Comparison of ENCODE assay signal across 14 cellular contexts in the genomic region with DNA sequence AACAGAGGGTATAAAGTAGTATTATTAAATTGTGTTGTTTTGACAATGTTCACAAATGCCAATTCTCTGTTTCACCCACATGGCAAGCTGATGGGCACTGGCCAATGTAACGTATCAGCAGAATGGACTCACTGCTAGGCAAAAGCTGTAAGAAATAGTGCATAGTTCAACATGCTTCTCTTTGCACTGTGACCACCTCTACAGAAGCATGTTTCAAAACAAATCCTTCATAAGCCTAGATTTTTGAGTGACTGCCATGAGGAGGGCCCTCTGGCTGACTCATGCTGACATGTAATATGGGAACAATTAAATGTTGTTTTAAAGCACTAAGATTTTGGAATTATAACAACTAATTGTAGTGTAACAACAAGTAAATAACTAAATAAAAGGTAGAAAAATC. TPM values are rescaled to one million over a fixed set of nuclear protein-coding genes. Genes with fewer than 3 reads are reported as not detected.
DNase-seq lines count a peak whose midpoint lies in the region; ATAC-seq, FAIRE-seq and TF ChIP-seq lines count a peak whose summit lies in the region.
"Had no signal": no experiment of that assay in that cellular context is flagged by ENCODE, and none has a peak within 500 bp of the region (broad histone marks: within the 10 kb centered on the region; RNA-seq: fewer than 3 reads in every experiment).

No MANE protein-coding gene starts in this region.

- peak overlapping the region; percentile 79 for H3K4me2 ChIP-seq in DND-41 (ENCODE audit: insufficient read depth, low read length)
- H3K4me2 ChIP-seq in Loucy (ENCODE audit: low read depth, low read length, poor library complexity, severe bottlenecking) = peak overlapping the region; percentile 79
- H3K4me2 ChIP-seq in endothelial cell of umbilical vein (ENCODE audit: insufficient read depth, low read length) = no peak overlapping the region

- H3K4me3 ChIP-seq in DND-41 (ENCODE audit: low read depth in 1 of 2, low read length in 2 of 2) (peak overlapping the region in 1 of 2 experiments; percentile 72; a peak in 2 of 4 replicates), Loucy (ENCODE audit: low read length, poor library complexity, severe bottlenecking) (peak overlapping the region; percentile 60), endothelial cell of umbilical vein (replicated peaks in 1 of 3; ENCODE audit: insufficient read depth in 1 of 3, low read depth in 1 of 3, low read length in 3 of 3) (no peak overlapping the region), retinal pigment epithelial cell (ENCODE audit: low read length) (no peak overlapping the region), mucosa of descending colon (no peak overlapping the region)

- H3K9ac ChIP-seq in DND-41 (ENCODE audit: low read depth, low read length) = no peak overlapping the region
- H3K9ac ChIP-seq in Loucy (ENCODE audit: low read depth, low read length, poor library complexity, severe bottlenecking) = no peak overlapping the region
- no peak overlapping the region for H3K9ac ChIP-seq in endothelial cell of umbilical vein (replicated peaks; ENCODE audit: extremely low read depth, insufficient read depth, low read length)
- H3K9ac ChIP-seq: parathyroid adenoma had no signal

- no peaks in the 10 kb centered on the region for H3K9me2 ChIP-seq in Loucy (replicated peaks; ENCODE audit: low read depth, low read length)

- H3K79me2 ChIP-seq in DND-41 (ENCODE audit: insufficient read depth, low read length) (peaks cover 76% of the 10 kb centered on the region), Loucy (ENCODE audit: insufficient read depth, low read length) (peaks cover 72% of the 10 kb centered on the region), endothelial cell of umbilical vein (ENCODE audit: control insufficient read depth, insufficient read depth, low read length) (peaks cover 74% of the 10 kb centered on the region)

- 0 out of 2 replicates have a peak, but pooled peaks cover 3% of the 10 kb centered on the region for H3F3A ChIP-seq in Loucy (ENCODE audit: low read depth)

- DNase-seq in DND-41 (no peak), endothelial cell of umbilical vein (ENCODE audit: low read depth, low spot score) (peak; percentile 40), retinal pigment epithelial cell (ENCODE audit: low read depth) (peak; percentile 80), mucosa of descending colon (no peak), occipital lobe (lab: John Stamatoyannopoulos, UW) (no peak), putamen (ENCODE audit: low spot score) (no peak)
- DNase-seq: activated CD4-positive, alpha-beta T cell treated with anti-CD3 and anti-CD28 coated beads, Interleukin-2, amount 10 ng/mL, durations not matched to agents 7 days and 5 days; DMS53; left cardiac atrium; NCI-H1105; NCI-H774 had no signal

- dilution Hi-C loops in endothelial cell of umbilical vein (cut with MboI; ENCODE audit: extremely low pct_ligation_motif_present, low sequenced_read_pairs) = no loop called here

- H2AFZ ChIP-seq in DND-41 (ENCODE audit: low read depth, low read length) (no peak overlapping the region), Loucy (ENCODE audit: low read length) (no peak overlapping the region), endothelial cell of umbilical vein (ENCODE audit: low read depth, low read length) (no peak overlapping the region)
- H2AFZ ChIP-seq: parathyroid adenoma had no signal

- POLR2A ChIA-PET in endothelial cell of umbilical vein (lab: Charles Lee) = no interaction called here

- intact Hi-C loops in endothelial cell of umbilical vein (cut with micrococcal nuclease) (no loop called here), mucosa of descending colon (cut with DNase I, micrococcal nuclease) (no loop called here)

- H4K20me1 ChIP-seq in DND-41 (ENCODE audit: insufficient read depth, low read length) (peaks cover 6% of the 10 kb centered on the region; the same call in 1 of the 2 replicates), Loucy (ENCODE audit: insufficient read depth, low read length, poor library complexity, severe bottlenecking) (peaks cover 9% of the 10 kb centered on the region), endothelial cell of umbilical vein (replicated peaks; ENCODE audit: control insufficient read depth, extremely low read depth, insufficient read depth, low read length) (no peaks in the 10 kb centered on the region)

- peak overlapping the region; percentile 55 for H3K27ac ChIP-seq in DND-41 (ENCODE audit: low read length)
- H3K27ac ChIP-seq in endothelial cell of umbilical vein (ENCODE audit: insufficient read depth, low read depth, low read length) = no peak overlapping the region
- H3K27ac ChIP-seq: parathyroid adenoma had no signal

- CTCF ChIA-PET in endothelial cell of umbilical vein (lab: Charles Lee) = no interaction called here

- H3K9me3 ChIP-seq in DND-41 (ENCODE audit: insufficient read depth, low read length, severe bottlenecking) (peaks cover 22% of the 10 kb centered on the region), Loucy (ENCODE audit: insufficient read depth, low read depth, low read length) (peaks cover 15% of the 10 kb centered on the region; the same call in 1 of the 2 replicates), endothelial cell of umbilical vein (replicated peaks; ENCODE audit: control insufficient read depth, insufficient read depth, low read length) (no peaks in the 10 kb centered on the region), mucosa of descending colon (no peaks in the 10 kb centered on the region)

- no peak for TF ChIP-seq POLR2A in endothelial cell of umbilical vein (IDR thresholded peaks at IDR 0.05; ENCODE audit: low read depth, low read length)

- peaks cover 86% of the 10 kb centered on the region for H3K4me1 ChIP-seq in DND-41 (ENCODE audit: insufficient read depth, low read length)
- H3K4me1 ChIP-seq in Loucy (ENCODE audit: insufficient read depth, low read length, poor library complexity, severe bottlenecking) = peaks cover 56% of the 10 kb centered on the region
- H3K4me1 ChIP-seq in endothelial cell of umbilical vein (ENCODE audit: control insufficient read depth, extremely low read depth, insufficient read depth, low read length) = peaks cover 24% of the 10 kb centered on the region
- H3K4me1 ChIP-seq in mucosa of descending colon (ENCODE audit: low read depth) = peaks cover 10% of the 10 kb centered on the region

- no peaks in the 10 kb centered on the region for H3K9me1 ChIP-seq in endothelial cell of umbilical vein (replicated peaks; ENCODE audit: control insufficient read depth, extremely low read depth, insufficient read depth, low read length)

- peaks cover 69% of the 10 kb centered on the region for H3K36me3 ChIP-seq in DND-41 (ENCODE audit: insufficient read depth, low read length)
- peaks cover 11% of the 10 kb centered on the region; the same call in 1 of the 2 replicates for H3K36me3 ChIP-seq in Loucy (ENCODE audit: insufficient read depth, low read length)
- peaks cover 0 to 2% of the 10 kb centered on the region in 2 experiments for H3K36me3 ChIP-seq in endothelial cell of umbilical vein (ENCODE audit: control insufficient read depth in 2 of 2, extremely low read depth in 1 of 2, insufficient read depth in 2 of 2, low read length in 2 of 2)
- no peaks in the 10 kb centered on the region for H3K36me3 ChIP-seq in mucosa of descending colon (ENCODE audit: low read depth)

- H3K27me3 ChIP-seq in DND-41 (ENCODE audit: insufficient read depth, low read length, poor library complexity) (no peaks in the 10 kb centered on the region), Loucy (ENCODE audit: insufficient read depth, low read length, poor library complexity, severe bottlenecking) (no peaks in the 10 kb centered on the region), endothelial cell of umbilical vein (ENCODE audit: control insufficient read depth in 2 of 2, insufficient read depth in 2 of 2, low read length in 2 of 2) (no peaks in the 10 kb centered on the region)

- no peak for FAIRE-seq in endothelial cell of umbilical vein (lab: Jason Lieb, UNC)
- FAIRE-seq: endometrium had no signal

- no TSS peak for BruUV-seq in endothelial cell of umbilical vein (replicated peaks; lab: Mats Ljungman, UMichigan)

- no peak for TF ChIP-seq CTCF in DND-41 (IDR thresholded peaks at IDR 0.05; ENCODE audit: borderline replicate concordance, extremely low read depth, low read length, poor library complexity, severe bottlenecking)
- TF ChIP-seq CTCF in Loucy (conservative IDR thresholded peaks at IDR 0.05; ENCODE audit: low read length) = no peak
- no peak for TF ChIP-seq CTCF in endothelial cell of umbilical vein (IDR thresholded peaks at IDR 0.05; ENCODE audit: extremely low read depth in 1 of 2, insufficient read depth in 1 of 2, low read depth in 1 of 2, low read length in 2 of 2)
- no peak for TF ChIP-seq CTCF in retinal pigment epithelial cell (conservative IDR thresholded peaks at IDR 0.05; ENCODE audit: low read depth, low read length)
- no peak for TF ChIP-seq CTCF in mucosa of descending colon (IDR thresholded peaks at IDR 0.05)

- ATAC-seq in DND-41 (ENCODE audit: insufficient read depth, low read depth) = no peak
- ATAC-seq in mucosa of descending colon = no peak
- ATAC-seq: left cardiac atrium had no signal

TF ChIP-seq in endothelial cell of umbilical vein, 7 proteins besides CTCF, POLR2A, EP300 and RAD21:
- no peak for TF ChIP-seq MYC (IDR thresholded peaks at IDR 0.05; ENCODE audit: low read depth, low read length)
- TF ChIP-seq FOS (IDR thresholded peaks at IDR 0.05; ENCODE audit: borderline replicate concordance, insufficient read depth, low read length) = peak; percentile 37

RNA-seq across cellular contexts. Expression of gene GBE1, which starts 3.2 kb away (rescaled TPM):
- 107 and 110 TPM in 2 replicates for total RNA-seq in endothelial cell of umbilical vein
- polyA plus RNA-seq in endothelial cell of umbilical vein = 26.6 and 35.9 TPM in 2 replicates
- 36.4 and 41.0 TPM in 2 replicates for polyA plus RNA-seq in endothelial cell of umbilical vein (2011; cell fraction: cytosol; rRNA removed)
- polyA plus RNA-seq in endothelial cell of umbilical vein (2011; cell fraction: nucleus; rRNA removed) = 38.7 and 46.9 TPM in 2 replicates
- 85.5 and 101 TPM in 2 replicates for polyA plus RNA-seq in endothelial cell of umbilical vein (2012)
- 80.3 and 80.5 TPM in 2 replicates for polyA minus RNA-seq in endothelial cell of umbilical vein
- 22.1 TPM for polyA minus RNA-seq in endothelial cell of umbilical vein (2011; cell fraction: cytosol; rRNA and poly(A)+ RNA removed)
- polyA minus RNA-seq in endothelial cell of umbilical vein (2011; cell fraction: nucleus; rRNA and poly(A)+ RNA removed) = 133 and 175 TPM in 2 replicates
- 10 to 100 TPM; 17.7 to 20.3 (median 18.8) TPM for total RNA-seq in mucosa of descending colon
- 21.1 TPM for total RNA-seq in occipital lobe

Comparison
In these comparisons a context has a peak if more than half of its experiments do, and no peak if none do; other contexts are left out.
1. DNase-seq: peak in endothelial cell of umbilical vein (single experiment) and retinal pigment epithelial cell (single experiment); none in DND-41 (single experiment), mucosa of descending colon (0 of 3), occipital lobe (single experiment) and putamen (single experiment).